In the genomic region with DNA sequence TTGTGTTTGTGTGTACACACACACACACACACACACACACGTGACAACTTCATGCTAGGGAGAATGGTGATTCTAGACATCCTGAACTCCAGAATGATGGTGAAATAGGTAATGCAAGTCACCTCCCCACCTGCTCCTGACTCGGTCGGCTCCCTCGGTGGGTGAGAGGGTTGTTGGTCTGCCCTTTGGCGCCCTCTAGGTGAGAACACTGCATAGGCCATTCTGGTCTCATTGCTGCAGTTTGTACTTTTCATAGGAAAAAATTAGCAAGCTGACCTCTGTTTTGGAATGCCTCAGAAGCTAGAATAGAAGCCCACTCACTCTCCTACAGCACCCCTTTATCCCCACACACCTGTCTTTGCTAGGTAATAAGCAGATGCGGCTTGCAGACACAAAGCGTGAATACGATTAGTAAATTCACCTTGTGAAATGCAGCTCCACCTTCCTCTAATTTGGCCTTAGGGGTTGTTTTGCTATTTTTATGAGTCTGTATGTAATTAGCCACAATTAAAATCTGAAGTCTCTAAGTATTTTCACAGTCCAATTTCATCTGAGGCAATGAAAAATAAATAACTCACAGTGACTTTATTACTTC, we compare ENCODE assay signal across 8 cellular contexts.
DNase-seq lines count a peak whose midpoint lies in the region; ATAC-seq and TF ChIP-seq lines count a peak whose summit lies in the region.

No MANE protein-coding gene starts in this region.

- CTCF ChIA-PET in T-cell (lab: Charles Lee): interaction anchor here (0.6 to 0.9 kb wide), 3 partner anchors 9 to 23 kb away, joined by 3 to 6 read pairs (median 4); no protein-coding TSS in a partner anchor

- no peak overlapping the region for H3K4me3 Mint-ChIP-seq in T-cell

- peak; percentile 61 for DNase-seq in NK-92 treated with Interleukin-12 subunit alpha and Interleukin-12 subunit beta, amount 100 ng/mL, for 24 hours (lab: John Stamatoyannopoulos, UW)
- DNase-seq in NK-92 (lab: John Stamatoyannopoulos, UW; ENCODE audit: unreplicated experiment) (no peak), NCI-H1417 treated with DMSO at 0.1 percent for 48 hours (lab: John Stamatoyannopoulos, UW) (peak; percentile 21), T-cell (peak in 27 of 34 experiments; percentile 2 to 41 (median 16)), astrocyte of the spinal cord (ENCODE audit: low read depth, low spot score) (peak; percentile 18), islet precursor cell (peak; percentile 73)
- peak; percentile 58 for DNase-seq in stimulated activated CD4-positive, alpha-beta T cell treated with anti-CD3 and anti-CD28 coated beads, Interleukin-4, amount 100 ng/mL, for 24 hours

- ATAC-seq in T-cell (replicated peaks in 1 of 4) (peak in 1 of 4 experiments; percentile 55), HG03196 (IDR thresholded peaks at IDR 0.05; ENCODE audit: unreplicated experiment) (no peak)

- peak; percentile 89 for TF ChIP-seq CTCF in astrocyte of the spinal cord (IDR thresholded peaks at IDR 0.05; ENCODE audit: low read depth, low read length)

- no peaks in the 10 kb centered on the region for H3K4me1 Mint-ChIP-seq in T-cell

- peaks cover 18 to 23% of the 10 kb centered on the region in 2 donors for H3K27me3 Mint-ChIP-seq in T-cell

- no peak overlapping the region for H3K27ac Mint-ChIP-seq in T-cell

- H3K36me3 Mint-ChIP-seq in T-cell: no peaks in the 10 kb centered on the region

- in situ Hi-C loops in astrocyte of the spinal cord (cut with HindIII; ENCODE audit: low sequenced_read_pairs): no loop called here

- no peak overlapping the region for H3K4me3 ChIP-seq in astrocyte of the spinal cord (ENCODE audit: low read depth, low read length)

- POLR2A ChIA-PET in T-cell (lab: Charles Lee): no interaction called here

- H3K9me3 Mint-ChIP-seq in T-cell: no peaks in the 10 kb centered on the region
